Comparison of ENCODE assay signal across 8 cellular contexts in the genomic region with DNA sequence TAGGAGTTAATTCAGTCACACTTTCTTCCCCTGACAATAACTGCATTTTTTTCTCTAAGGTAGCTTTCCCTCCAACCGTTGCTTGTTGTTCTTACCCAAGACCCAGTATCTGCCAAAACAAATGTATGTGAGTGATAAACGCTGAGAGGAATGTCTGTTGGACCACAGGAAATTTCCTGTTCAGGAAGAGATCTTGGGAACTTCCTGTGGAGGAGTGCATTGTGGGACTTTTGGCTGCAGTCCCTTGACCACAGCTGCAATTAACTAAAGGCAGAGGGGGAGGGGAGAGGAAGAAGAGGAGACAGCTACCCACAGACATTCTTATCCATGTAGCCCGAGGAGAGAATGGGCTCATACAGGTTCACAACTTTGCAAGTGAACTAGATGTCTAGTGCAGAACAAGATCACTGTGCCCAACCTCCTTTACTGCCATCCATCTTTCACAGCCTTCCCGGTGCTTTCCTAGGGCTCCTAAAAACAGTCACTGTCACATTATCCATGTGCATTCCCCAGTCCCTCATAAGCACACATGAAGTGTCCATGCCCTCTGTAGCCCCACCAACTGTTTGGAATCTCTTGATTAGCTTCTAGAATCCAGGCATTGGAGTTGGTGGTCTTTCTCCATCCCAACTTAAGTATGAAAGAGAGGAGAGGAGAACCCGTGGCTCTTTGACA.
DNase-seq lines count a peak whose midpoint lies in the region; ATAC-seq, FAIRE-seq and TF ChIP-seq lines count a peak whose summit lies in the region.
"Had no signal": no experiment of that assay in that cellular context is flagged by ENCODE, and none has a peak within 500 bp of the region (broad histone marks: within the 10 kb centered on the region; RNA-seq: fewer than 3 reads in every experiment).

No MANE protein-coding gene starts in this region.

- TF ChIP-seq EP300 in sigmoid colon (IDR thresholded peaks at IDR 0.05): no peak

- H3K27ac ChIP-seq in Panc1 (ENCODE audit: low read length): no peak overlapping the region
- peak overlapping the region; percentile 99 for H3K27ac ChIP-seq in endothelial cell of umbilical vein (ENCODE audit: insufficient read depth, low read depth, low read length)
- peak overlapping the region; percentile 66 to 91 (median 83) for H3K27ac ChIP-seq in sigmoid colon
- no peak overlapping the region for H3K27ac ChIP-seq in effector memory CD4-positive, alpha-beta T cell (ENCODE audit: insufficient read depth, low read length, poor library complexity, severe bottlenecking)
- H3K27ac ChIP-seq: PC-9 had no signal

- H3K79me2 ChIP-seq in endothelial cell of umbilical vein (ENCODE audit: control insufficient read depth, insufficient read depth, low read length): peaks cover 23% of the 10 kb centered on the region

- dilution Hi-C loops in endothelial cell of umbilical vein (cut with MboI; ENCODE audit: extremely low pct_ligation_motif_present, low sequenced_read_pairs): no loop called here

- TF ChIP-seq POLR2A in H54 (IDR thresholded peaks at IDR 0.05; ENCODE audit: low read depth, low read length) (no peak), endothelial cell of umbilical vein (IDR thresholded peaks at IDR 0.05; ENCODE audit: low read depth, low read length) (peak; percentile 84), sigmoid colon (IDR thresholded peaks at IDR 0.05) (no peak)

- 44 to 73% methylated on average over 5 of the region's 5 CpGs for WGBS in sigmoid colon, 2 donors

- H2AFZ ChIP-seq in endothelial cell of umbilical vein (ENCODE audit: low read depth, low read length): no peak overlapping the region
- H2AFZ ChIP-seq: PC-9 had no signal

- H3K36me3 ChIP-seq in Panc1 (ENCODE audit: control insufficient read depth, insufficient read depth, low read length) (no peaks in the 10 kb centered on the region), endothelial cell of umbilical vein (ENCODE audit: control insufficient read depth in 2 of 2, extremely low read depth in 1 of 2, insufficient read depth in 2 of 2, low read length in 2 of 2) (no peaks in the 10 kb centered on the region), sigmoid colon (no peaks in the 10 kb centered on the region)
- H3K36me3 ChIP-seq in effector memory CD4-positive, alpha-beta T cell (ENCODE audit: control insufficient read depth, insufficient read depth, low read length): no peaks in the 10 kb centered on the region

- CTCF ChIA-PET in Panc1 (lab: Charles Lee): no interaction called here
- CTCF ChIA-PET in endothelial cell of umbilical vein (lab: Charles Lee): interaction anchor here (0.9 to 6.0 kb wide), 9 partner anchors 10 to 234 kb away, joined by 3 to 46 read pairs (median 4); no protein-coding TSS in a partner anchor

- no peak overlapping the region for H3K4me3 ChIP-seq in Panc1 (ENCODE audit: low read depth in 2 of 2, low read length in 2 of 2)
- H3K4me3 ChIP-seq in endothelial cell of umbilical vein (replicated peaks in 1 of 3; ENCODE audit: insufficient read depth in 1 of 3, low read depth in 1 of 3, low read length in 3 of 3): no peak overlapping the region
- H3K4me3 ChIP-seq in sigmoid colon: no peak overlapping the region
- H3K4me3 ChIP-seq in effector memory CD4-positive, alpha-beta T cell (ENCODE audit: insufficient read depth, low read depth, low read length, poor library complexity, severe bottlenecking): no peak overlapping the region
- H3K4me3 ChIP-seq: PC-9 had no signal

- intact Hi-C loops in Panc1 (cut with micrococcal nuclease; ENCODE audit: unreplicated experiment) (no loop called here), endothelial cell of umbilical vein (cut with micrococcal nuclease) (loop anchor here (1.0 to 2.0 kb wide), 11 partner anchors 33 to 234 kb away; partner anchors contain the start of gene ETV6), sigmoid colon (cut with DNase I) (no loop called here)

- DNase-seq in H54 (ENCODE audit: insufficient read length, low spot score) (no peak), Panc1 (ENCODE audit: low read depth, low spot score) (no peak), endothelial cell of umbilical vein (ENCODE audit: low read depth, low spot score) (peak; percentile 98), sigmoid colon (no peak), NCI-H526 (lab: John Stamatoyannopoulos, UW) (no peak)
- DNase-seq in effector memory CD4-positive, alpha-beta T cell: no peak

- H3K4me1 ChIP-seq in Panc1 (ENCODE audit: control insufficient read depth, insufficient read depth, low read length) (peaks cover 5% of the 10 kb centered on the region; the same call in 1 of the 2 replicates), endothelial cell of umbilical vein (ENCODE audit: control insufficient read depth, extremely low read depth, insufficient read depth, low read length) (peaks cover 75% of the 10 kb centered on the region), sigmoid colon (peaks cover 0 to 69% (median 57%) of the 10 kb centered on the region in 4 donors)
- H3K4me1 ChIP-seq in effector memory CD4-positive, alpha-beta T cell (ENCODE audit: control insufficient read depth, insufficient read depth, low read length, poor library complexity, severe bottlenecking): peaks cover 6% of the 10 kb centered on the region

- peak; percentile 26; the same call in 1 of the 2 replicates for ATAC-seq in Panc1
- no peak for ATAC-seq in GM21528 (IDR thresholded peaks at IDR 0.05; ENCODE audit: low FRiP score, unreplicated experiment)

- BruUV-seq in Panc1 (replicated peaks; lab: Mats Ljungman, UMichigan): no TSS peak
- BruUV-seq in endothelial cell of umbilical vein (replicated peaks; lab: Mats Ljungman, UMichigan): no TSS peak

- TF ChIP-seq CTCF in Panc1 (IDR thresholded peaks at IDR 0.05) (no peak), endothelial cell of umbilical vein (IDR thresholded peaks at IDR 0.05; ENCODE audit: extremely low read depth in 1 of 2, insufficient read depth in 1 of 2, low read depth in 1 of 2, low read length in 2 of 2) (no peak), sigmoid colon (IDR thresholded peaks at IDR 0.05) (no peak)

- FAIRE-seq in H54 (lab: Jason Lieb, UNC) (peak; percentile 50), endothelial cell of umbilical vein (lab: Jason Lieb, UNC) (peak; percentile 87)

- H3K9ac ChIP-seq in endothelial cell of umbilical vein (replicated peaks; ENCODE audit: extremely low read depth, insufficient read depth, low read length): peak overlapping the region; percentile 82

- no peaks in the 10 kb centered on the region for H4K20me1 ChIP-seq in endothelial cell of umbilical vein (replicated peaks; ENCODE audit: control insufficient read depth, extremely low read depth, insufficient read depth, low read length)

- POLR2A ChIA-PET in Panc1 (lab: Charles Lee): no interaction called here
- POLR2A ChIA-PET in endothelial cell of umbilical vein (lab: Charles Lee): interaction anchor here (0.8 to 1.3 kb wide), 4 partner anchors 10 to 149 kb away, joined by 3 to 5 read pairs (median 3); partner anchors contain the start of gene ETV6

- H3K4me2 ChIP-seq in endothelial cell of umbilical vein (ENCODE audit: insufficient read depth, low read length): peak overlapping the region; percentile 80
- H3K4me2 ChIP-seq: PC-9 had no signal

- no peaks in the 10 kb centered on the region for H3K9me1 ChIP-seq in endothelial cell of umbilical vein (replicated peaks; ENCODE audit: control insufficient read depth, extremely low read depth, insufficient read depth, low read length)

- in situ Hi-C loops in Panc1 (cut with HindIII; ENCODE audit: low pct_unique_long_range_greater_than_20kb, low sequenced_read_pairs): no loop called here

- H3K27me3 ChIP-seq in Panc1 (ENCODE audit: control insufficient read depth, insufficient read depth, low read length) (no peaks in the 10 kb centered on the region), endothelial cell of umbilical vein (ENCODE audit: control insufficient read depth in 2 of 2, insufficient read depth in 2 of 2, low read length in 2 of 2) (no peaks in the 10 kb centered on the region), sigmoid colon (no peaks in the 10 kb centered on the region)
- no peaks in the 10 kb centered on the region for H3K27me3 ChIP-seq in effector memory CD4-positive, alpha-beta T cell (replicated peaks; ENCODE audit: control insufficient read depth, insufficient read depth, low read length, poor library complexity, severe bottlenecking)

- H3K9me3 ChIP-seq in Panc1 (ENCODE audit: control insufficient read depth, insufficient read depth, low read depth, low read length): no peaks in the 10 kb centered on the region
- H3K9me3 ChIP-seq in endothelial cell of umbilical vein (replicated peaks; ENCODE audit: control insufficient read depth, insufficient read depth, low read length): no peaks in the 10 kb centered on the region
- no peaks in the 10 kb centered on the region for H3K9me3 ChIP-seq in sigmoid colon
- no peaks in the 10 kb centered on the region for H3K9me3 ChIP-seq in effector memory CD4-positive, alpha-beta T cell (ENCODE audit: control insufficient read depth, low read length)

TF ChIP-seq in endothelial cell of umbilical vein, 7 proteins besides CTCF, POLR2A, EP300 and RAD21:
- TF ChIP-seq EZH2 (IDR thresholded peaks at IDR 0.05; ENCODE audit: borderline replicate concordance, low read depth, low read length, severe bottlenecking): no peak
- TF ChIP-seq MYC (IDR thresholded peaks at IDR 0.05; ENCODE audit: low read depth, low read length): no peak
- TF ChIP-seq FOS (IDR thresholded peaks at IDR 0.05; ENCODE audit: borderline replicate concordance, insufficient read depth, low read length): peak; percentile 83
- TF ChIP-seq JUN (IDR thresholded peaks at IDR 0.05; ENCODE audit: borderline replicate concordance, insufficient read depth, insufficient read length, low read depth): peak; percentile 69
- no peak for TF ChIP-seq MAX (IDR thresholded peaks at IDR 0.05; ENCODE audit: insufficient read depth, insufficient read length)
- TF ChIP-seq POLR2AphosphoS5 (IDR thresholded peaks at IDR 0.05; ENCODE audit: insufficient read depth, low read depth, low read length): peak; percentile 98
- TF ChIP-seq GATA2 (IDR thresholded peaks at IDR 0.05; ENCODE audit: insufficient read depth, insufficient read length, low read depth, low read length): peak; percentile 96
TF ChIP-seq in endothelial cell of umbilical vein: peak in this region for 4.

Comparison
In these comparisons a context has a peak if more than half of its experiments do, and no peak if none do; other contexts are left out.
1. H3K27ac ChIP-seq: peak in endothelial cell of umbilical vein (single experiment) and sigmoid colon (4 of 4); none in Panc1 (single experiment) and effector memory CD4-positive, alpha-beta T cell (single experiment).